Comparison of ENCODE assay signal across 1 cellular context in genomic region chr4:4880492-4880891, GRCh38.
A peak's percentile ranks its signal among the peaks of the same experiment; 100 is the strongest.
TF ChIP-seq lines count a peak whose summit lies in the region.

No MANE protein-coding gene starts in this region.

TF ChIP-seq in HepG2, 621 proteins besides CTCF, POLR2A, EP300 and RAD21:
- TF ChIP-seq TFDP2 (CRISPR knock-in tag; IDR thresholded peaks at IDR 0.05) (no peak), SMC3 (IDR thresholded peaks at IDR 0.05; ENCODE audit: low read length) (peak; percentile 47; the same call in 1 of the 2 replicates), STAG1 (CRISPR knock-in tag; IDR thresholded peaks at IDR 0.05) (peak; percentile 70), BRF2 (CRISPR knock-in tag; IDR thresholded peaks at IDR 0.05) (no peak), CREM (IDR thresholded peaks at IDR 0.05) (no peak), CREM (CRISPR knock-in tag; IDR thresholded peaks at IDR 0.05) (no peak), MXD3 (CRISPR knock-in tag; IDR thresholded peaks at IDR 0.05) (no peak)
